In the genomic region with DNA sequence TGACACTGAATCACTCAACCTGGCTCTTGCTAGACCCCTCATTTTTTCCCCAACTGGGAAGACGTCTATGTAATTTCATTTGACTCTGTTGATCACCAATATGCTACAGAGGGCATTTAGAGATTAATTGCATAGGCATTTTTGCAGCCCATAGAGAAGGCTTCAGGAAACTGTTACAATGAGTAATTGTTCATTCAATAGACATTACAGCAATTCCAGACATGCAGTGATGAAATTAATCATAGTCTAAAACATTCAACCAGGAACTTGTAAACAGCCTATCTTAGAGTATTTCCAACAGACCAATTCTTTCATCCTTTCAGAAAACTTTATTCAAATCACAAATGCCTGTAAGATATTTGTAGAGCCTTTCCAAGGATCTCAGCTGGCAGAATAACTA, we compare ENCODE assay signal across 24 cellular contexts.
DNase-seq lines count a peak whose midpoint lies in the region; FAIRE-seq and TF ChIP-seq lines count a peak whose summit lies in the region.
"Had no signal": no experiment of that assay in that cellular context is flagged by ENCODE, and none has a peak within 500 bp of the region (broad histone marks: within the 10 kb centered on the region; RNA-seq: fewer than 3 reads in every experiment).

No MANE protein-coding gene starts in this region.

- TF ChIP-seq CTCF in bronchial epithelial cell (IDR thresholded peaks at IDR 0.05; ENCODE audit: insufficient read depth, low read length, severe bottlenecking): no peak
- no peak for TF ChIP-seq CTCF in uterus (IDR thresholded peaks at IDR 0.05)
- no peak for TF ChIP-seq CTCF in thyroid gland (IDR thresholded peaks at IDR 0.05)

- DNase-seq in EH (ENCODE audit: low read depth) (peak; percentile 64), HS-5 (ENCODE audit: low read depth) (peak; percentile 70), bronchial epithelial cell (ENCODE audit: low read depth) (peak; percentile 89), kidney tubule cell (ENCODE audit: low spot score) (peak; percentile 66), uterus (no peak), NCI-H774 (lab: John Stamatoyannopoulos, UW) (no peak), thyroid gland (no peak)
- DNase-seq: activated CD4-positive, alpha-beta T cell treated with anti-CD3 and anti-CD28 coated beads for 4 hours; activated effector memory CD4-positive, alpha-beta T cell treated with Interleukin-2 at 50 U/mL for 16 hours; activated T-cell treated with anti-CD3 and anti-CD28 coated beads for 4 hours; Calu3; DND-41; head of caudate nucleus; NCI-H2029 treated with DMSO at 0.1 percent for 48 hours; NCI-H446; pancreas; RPMI8226; stimulated activated CD4-positive, alpha-beta T cell treated with anti-CD3 and anti-CD28 coated beads, Interleukin-2, amount 100 ng/mL, for 48 hours had no signal

- no peak for FAIRE-seq in bronchial epithelial cell (lab: Jason Lieb, UNC)
- FAIRE-seq: H1, pancreas had no signal

- intact Hi-C loops in uterus (cut with DNase I; ENCODE audit: low total_unique reads): no loop called here
- intact Hi-C loops in thyroid gland (cut with DNase I): no loop called here

- H3K27me3 ChIP-seq in bronchial epithelial cell (ENCODE audit: control insufficient read depth, insufficient read depth, low read length) (no peaks in the 10 kb centered on the region), uterus (no peaks in the 10 kb centered on the region), thyroid gland (no peaks in the 10 kb centered on the region)
- H3K27me3 ChIP-seq: ascending aorta, pancreas, right atrium auricular region had no signal

- H3K9me3 ChIP-seq in uterus: no peaks in the 10 kb centered on the region
- H3K9me3 ChIP-seq in thyroid gland: no peaks in the 10 kb centered on the region
- H3K9me3 ChIP-seq: ascending aorta, pancreas, right atrium auricular region had no signal

- 50 to 61% methylated on average over 1 of the region's 1 CpG for WGBS in thyroid gland, 2 donors

- H3K4me1 ChIP-seq in uterus: no peaks in the 10 kb centered on the region
- no peaks in the 10 kb centered on the region for H3K4me1 ChIP-seq in thyroid gland
- H3K4me1 ChIP-seq: ascending aorta, pancreas, right atrium auricular region had no signal

- H3K27ac ChIP-seq in uterus (no peak overlapping the region), thyroid gland (no peak overlapping the region)
- H3K27ac ChIP-seq: ascending aorta, pancreas, right atrium auricular region, SK-N-MC, VCaP had no signal

- H3K36me3 ChIP-seq in bronchial epithelial cell (ENCODE audit: control insufficient read depth, insufficient read depth, low read length) (no peaks in the 10 kb centered on the region), uterus (no peaks in the 10 kb centered on the region), thyroid gland (no peaks in the 10 kb centered on the region)
- H3K36me3 ChIP-seq: ascending aorta, pancreas, right atrium auricular region had no signal

- no peak for TF ChIP-seq POLR2A in uterus (IDR thresholded peaks at IDR 0.05)
- TF ChIP-seq POLR2A in thyroid gland (IDR thresholded peaks at IDR 0.05): no peak

- H3K4me3 ChIP-seq in bronchial epithelial cell (ENCODE audit: low read depth, low read length) (no peak overlapping the region), uterus (no peak overlapping the region), thyroid gland (replicated peaks in 1 of 3) (no peak overlapping the region)
- H3K4me3 ChIP-seq: ascending aorta, lung, pancreas, right atrium auricular region, SK-N-MC had no signal

Comparison
In these comparisons a context has a peak if more than half of its experiments do, and no peak if none do; other contexts are left out.
1. DNase-seq: peak in EH (single experiment), HS-5 (single experiment), bronchial epithelial cell (single experiment) and kidney tubule cell (single experiment); none in uterus (0 of 2), NCI-H774 (single experiment) and thyroid gland (0 of 2).